8 cellular contexts compared by ENCODE assay signal in genomic region chr5:158695595-158696330, GRCh38.
A peak's percentile ranks its signal among the peaks of the same experiment; 100 is the strongest.
DNase-seq lines count a peak whose midpoint lies in the region; ATAC-seq lines count a peak whose summit lies in the region.

No MANE protein-coding gene starts in this region.

- in situ Hi-C loops in ACHN (cut with HindIII; ENCODE audit: low pct_ligation_motif_present, low pct_unique_long_range_greater_than_20kb, low sequenced_read_pairs): no loop called here

- DNase-seq in ACHN (peak; percentile 50), NCI-H2171 (lab: John Stamatoyannopoulos, UW) (peak; percentile 10), caudate nucleus (lab: John Stamatoyannopoulos, UW) (peak in 53 of 61 donors; percentile 6 to 70 (median 29)), kidney tubule cell (ENCODE audit: low spot score) (peak; percentile 64)
- DNase-seq in activated CD4-positive, CD25-positive, alpha-beta regulatory T cell treated with anti-CD3 and anti-CD28 coated beads, Interleukin-2, amount 50 U/mL, for 16 hours (ENCODE audit: low read depth, low spot score): peak; percentile 46
- peak; percentile 75 for DNase-seq in stimulated activated CD4-positive, alpha-beta T cell treated with anti-CD3 and anti-CD28 coated beads, Interleukin-4, amount 100 ng/mL, for 24 hours

- H3K27ac ChIP-seq in caudate nucleus (ENCODE audit: low read depth, low read length): no peak overlapping the region

- ATAC-seq in GM18517 (IDR thresholded peaks at IDR 0.05; ENCODE audit: unreplicated experiment) (peak; percentile 92), HG02981 (IDR thresholded peaks at IDR 0.05; ENCODE audit: unreplicated experiment) (peak; percentile 80)

Comparison
In these comparisons a context has a peak if more than half of its experiments do, and no peak if none do; other contexts are left out.
1. DNase-seq: peak in every context shown above with its lines; median percentile 75 in stimulated activated CD4-positive, alpha-beta T cell treated with anti-CD3 and anti-CD28 coated beads, Interleukin-4, amount 100 ng/mL, for 24 hours; 64 in kidney tubule cell; 50 in ACHN; 46 in activated CD4-positive, CD25-positive, alpha-beta regulatory T cell treated with anti-CD3 and anti-CD28 coated beads, Interleukin-2, amount 50 U/mL, for 16 hours; 29 in caudate nucleus; 10 in NCI-H2171.